ENCODE assay signal across 15 cellular contexts in the genomic region with DNA sequence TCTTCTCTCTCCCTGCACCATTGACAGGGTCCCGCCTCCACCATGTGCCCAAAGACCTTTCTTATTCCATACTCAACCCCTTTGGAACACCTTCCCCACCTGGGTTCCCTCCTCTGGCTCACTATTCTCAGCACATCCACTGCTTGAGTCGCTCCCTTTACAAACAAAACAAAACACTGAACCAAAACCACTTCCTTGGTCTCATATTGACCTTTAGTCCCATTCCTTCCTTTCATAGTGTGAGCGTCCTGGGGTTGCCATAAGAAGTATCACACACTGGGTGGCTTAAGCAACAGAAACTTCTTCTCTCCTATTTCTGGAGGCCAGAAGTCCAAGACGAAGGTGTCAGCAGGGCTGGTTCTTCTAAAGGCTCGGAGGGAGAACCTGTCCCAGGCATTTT. TPM values are rescaled to one million over a fixed set of nuclear protein-coding genes. Genes with fewer than 3 reads are reported as not detected.
DNase-seq lines count a peak whose midpoint lies in the region; ATAC-seq, FAIRE-seq and TF ChIP-seq lines count a peak whose summit lies in the region.
"Had no signal": no experiment of that assay in that cellular context is flagged by ENCODE, and none has a peak within 500 bp of the region (broad histone marks: within the 10 kb centered on the region; RNA-seq: fewer than 3 reads in every experiment).

No MANE protein-coding gene starts in this region.

- H3K27me3 ChIP-seq in Panc1 (ENCODE audit: control insufficient read depth, insufficient read depth, low read length) (peaks cover 44% of the 10 kb centered on the region), small intestine (ENCODE audit: control insufficient read depth in 2 of 2, insufficient read depth in 2 of 2, low read length in 2 of 2) (peaks cover 3 to 9% of the 10 kb centered on the region in 2 donors)

- H3K4me3 ChIP-seq in Panc1 (ENCODE audit: low read depth in 2 of 2, low read length in 2 of 2), result no peak overlapping the region
- no peak overlapping the region for H3K4me3 ChIP-seq in small intestine (ENCODE audit: low read depth in 1 of 2, low read length in 2 of 2)
- H3K4me3 ChIP-seq: BLaER1, GM23248 had no signal

- H3K36me3 Mint-ChIP-seq in activated CD4-positive, alpha-beta T cell treated with anti-CD3 and anti-CD28 coated beads, Interleukin-2, amount 10 ng/mL, durations not matched to agents 7 days and 5 days (ENCODE audit: low read depth), result no peaks in the 10 kb centered on the region
- H3K36me3 Mint-ChIP-seq in T-helper 2 cell treated with Interferon-gamma antibody and Interleukin-4, amounts not matched to agents 5 μg/mL and 100 μg/mL, for 36 hours (ENCODE audit: low read depth), result no peaks in the 10 kb centered on the region

- in situ Hi-C loops in Panc1 (cut with HindIII; ENCODE audit: low pct_unique_long_range_greater_than_20kb, low sequenced_read_pairs), result no loop called here

- no peak for DNase-seq in activated CD4-positive, alpha-beta T cell treated with anti-CD3 and anti-CD28 coated beads, Interleukin-2, amount 10 ng/mL, durations not matched to agents 7 days and 5 days
- no peak for DNase-seq in activated CD4-positive, alpha-beta T cell treated with anti-CD3 and anti-CD28 coated beads for 48 hours
- no peak for DNase-seq in Panc1 (ENCODE audit: low read depth, low spot score)
- peak; percentile 8 for DNase-seq in kidney tubule cell (ENCODE audit: low spot score)
- peak; percentile 8 for DNase-seq in small intestine
- no peak for DNase-seq in NCI-H2196 (lab: John Stamatoyannopoulos, UW; ENCODE audit: unreplicated experiment)
- DNase-seq in NCI-H2029 (lab: John Stamatoyannopoulos, UW), result no peak
- DNase-seq in T-helper 2 cell treated with Interferon-gamma antibody and Interleukin-4, amounts not matched to agents 5 μg/mL and 100 μg/mL, for 36 hours (ENCODE audit: low spot score), result no peak
- DNase-seq: AML-193; Caco-2; CD8-positive, alpha-beta memory T cell; GM23248; H7 had no signal

- H3K27ac ChIP-seq in Panc1 (ENCODE audit: low read length) (no peak overlapping the region), small intestine (ENCODE audit: low read depth in 1 of 2, low read length in 1 of 2) (no peak overlapping the region)
- H3K27ac ChIP-seq: 22Rv1, BLaER1, GM23248 had no signal

- peaks cover 65% of the 10 kb centered on the region for H3K27me3 Mint-ChIP-seq in activated CD4-positive, alpha-beta T cell treated with anti-CD3 and anti-CD28 coated beads, Interleukin-2, amount 10 ng/mL, durations not matched to agents 7 days and 5 days
- peaks cover 70% of the 10 kb centered on the region for H3K27me3 Mint-ChIP-seq in T-helper 2 cell treated with Interferon-gamma antibody and Interleukin-4, amounts not matched to agents 5 μg/mL and 100 μg/mL, for 36 hours (ENCODE audit: low read depth)

- POLR2A ChIA-PET in activated CD4-positive, alpha-beta T cell treated with anti-CD3 and anti-CD28 coated beads, Interleukin-2, amount 10 ng/mL, durations not matched to agents 7 days and 5 days (lab: Charles Lee), result no interaction called here
- POLR2A ChIA-PET in Panc1 (lab: Charles Lee), result no interaction called here

- 0 out of 2 replicates have a peak, but pooled peaks have one; percentile 11 for ATAC-seq in Panc1

- intact Hi-C loops in Panc1 (cut with micrococcal nuclease; ENCODE audit: unreplicated experiment), result no loop called here

- 51 to 71% (median 58%) methylated on average over 5 of the region's 5 CpGs for WGBS in small intestine, 3 donors

- CTCF ChIA-PET in activated CD4-positive, alpha-beta T cell treated with anti-CD3 and anti-CD28 coated beads, Interleukin-2, amount 10 ng/mL, durations not matched to agents 7 days and 5 days (lab: Charles Lee), result no interaction called here
- CTCF ChIA-PET in Panc1 (lab: Charles Lee), result no interaction called here

- H3K4me1 ChIP-seq in Panc1 (ENCODE audit: control insufficient read depth, insufficient read depth, low read length) (0 out of 2 replicates have a peak, but pooled peaks cover 2% of the 10 kb centered on the region), small intestine (ENCODE audit: control insufficient read depth in 2 of 2, insufficient read depth in 1 of 2, low read depth in 1 of 2, low read length in 1 of 2) (peaks cover 0 to 2% of the 10 kb centered on the region in 2 donors)
- H3K4me1 ChIP-seq: Caco-2 had no signal

- BruUV-seq in Panc1 (replicated peaks; lab: Mats Ljungman, UMichigan), result no TSS peak

- FAIRE-seq in small intestine (lab: Jason Lieb, UNC), result no peak

- H3K27ac Mint-ChIP-seq in activated CD4-positive, alpha-beta T cell treated with anti-CD3 and anti-CD28 coated beads, Interleukin-2, amount 10 ng/mL, durations not matched to agents 7 days and 5 days, result peak overlapping the region; percentile 55
- H3K27ac Mint-ChIP-seq in T-helper 2 cell treated with Interferon-gamma antibody and Interleukin-4, amounts not matched to agents 5 μg/mL and 100 μg/mL, for 36 hours, result no peak overlapping the region

- H3K36me3 ChIP-seq in Panc1 (ENCODE audit: control insufficient read depth, insufficient read depth, low read length) (no peaks in the 10 kb centered on the region), small intestine (ENCODE audit: control insufficient read depth in 2 of 2, insufficient read depth in 2 of 2, low read length in 2 of 2) (no peaks in the 10 kb centered on the region)
- H3K36me3 ChIP-seq: BLaER1 had no signal

- H3K4me1 Mint-ChIP-seq in activated CD4-positive, alpha-beta T cell treated with anti-CD3 and anti-CD28 coated beads, Interleukin-2, amount 10 ng/mL, durations not matched to agents 7 days and 5 days, result peaks cover 14% of the 10 kb centered on the region
- H3K4me1 Mint-ChIP-seq in T-helper 2 cell treated with Interferon-gamma antibody and Interleukin-4, amounts not matched to agents 5 μg/mL and 100 μg/mL, for 36 hours (ENCODE audit: low read depth), result peaks cover 11% of the 10 kb centered on the region

- H3K4me3 Mint-ChIP-seq in activated CD4-positive, alpha-beta T cell treated with anti-CD3 and anti-CD28 coated beads, Interleukin-2, amount 10 ng/mL, durations not matched to agents 7 days and 5 days, result no peak overlapping the region
- no peak overlapping the region for H3K4me3 Mint-ChIP-seq in T-helper 2 cell treated with Interferon-gamma antibody and Interleukin-4, amounts not matched to agents 5 μg/mL and 100 μg/mL, for 36 hours
- H3K4me3 Mint-ChIP-seq: CD8-positive, alpha-beta memory T cell had no signal

- peaks cover 4% of the 10 kb centered on the region for H3K9me3 Mint-ChIP-seq in activated CD4-positive, alpha-beta T cell treated with anti-CD3 and anti-CD28 coated beads, Interleukin-2, amount 10 ng/mL, durations not matched to agents 7 days and 5 days
- H3K9me3 Mint-ChIP-seq in T-helper 2 cell treated with Interferon-gamma antibody and Interleukin-4, amounts not matched to agents 5 μg/mL and 100 μg/mL, for 36 hours, result peaks cover 4% of the 10 kb centered on the region

- H3K9me3 ChIP-seq in Panc1 (ENCODE audit: control insufficient read depth, insufficient read depth, low read depth, low read length) (no peaks in the 10 kb centered on the region), small intestine (ENCODE audit: control insufficient read depth, low read depth) (no peaks in the 10 kb centered on the region)
- H3K9me3 ChIP-seq: BLaER1, Caco-2 had no signal

- no peak for TF ChIP-seq CTCF in Panc1 (IDR thresholded peaks at IDR 0.05)

RNA-seq across cellular contexts. Expression of gene TNRC6C, which starts 6.1 kb away (rescaled TPM):
- 10 to 100 TPM; 40.2 to 41.8 TPM for total RNA-seq in activated CD4-positive, alpha-beta T cell treated with anti-CD3 and anti-CD28 coated beads, Interleukin-2, amount 10 ng/mL, durations not matched to agents 7 days and 5 days
- total RNA-seq in Panc1 (2021; ENCODE audit: unreplicated experiment), result 10.1 TPM
- polyA plus RNA-seq in Panc1 (2012; ENCODE audit: insufficient read length), result 2.0 TPM
- polyA plus RNA-seq in small intestine, result 1 to 10 TPM in 2 of 3 donors, under 1 TPM in 1; 0.89 to 3.5 (median 1.1) TPM

Comparison
In these comparisons a context has a peak if more than half of its experiments do, and no peak if none do; other contexts are left out.
1. DNase-seq: peak in kidney tubule cell (single experiment) and small intestine (single experiment); none in activated CD4-positive, alpha-beta T cell treated with anti-CD3 and anti-CD28 coated beads, Interleukin-2, amount 10 ng/mL, durations not matched to agents 7 days and 5 days (single experiment), activated CD4-positive, alpha-beta T cell treated with anti-CD3 and anti-CD28 coated beads for 48 hours (single experiment), Panc1 (single experiment), NCI-H2196 (single experiment), NCI-H2029 (single experiment) and T-helper 2 cell treated with Interferon-gamma antibody and Interleukin-4, amounts not matched to agents 5 μg/mL and 100 μg/mL, for 36 hours (single experiment).